ENCODE assay signal across 22 cellular contexts in genomic region chr6:15143540-15143939, GRCh38.
DNase-seq lines count a peak whose midpoint lies in the region; ATAC-seq, FAIRE-seq and TF ChIP-seq lines count a peak whose summit lies in the region.
"Had no signal": no experiment of that assay in that cellular context is flagged by ENCODE, and none has a peak within 500 bp of the region (broad histone marks: within the 10 kb centered on the region; RNA-seq: fewer than 3 reads in every experiment).

No MANE protein-coding gene starts in this region.

- H3K18ac ChIP-seq in IMR-90 (ENCODE audit: low read depth, low read length) (no peak overlapping the region), H1 (ENCODE audit: extremely low read depth, low read length) (no peak overlapping the region)

- H3K27me3 ChIP-seq in IMR-90 (ENCODE audit: control insufficient read depth, insufficient read depth, low read length) (peaks cover 1% of the 10 kb centered on the region), H1 (replicated peaks in 1 of 4; ENCODE audit: control insufficient read depth in 3 of 4, extremely low read depth in 1 of 4, insufficient read depth in 3 of 4, low read length in 3 of 4) (no peaks in the 10 kb centered on the region), suprapubic skin (no peaks in the 10 kb centered on the region)
- H3K27me3 ChIP-seq: BLaER1 treated with 17β-estradiol and CSF1 and Interleukin-3, amounts not matched to agents 10 nM and 100 nM had no signal

- H3K14ac ChIP-seq in IMR-90 (replicated peaks; ENCODE audit: low read depth, low read length) (0 out of 2 replicates have a peak overlapping the region, but pooled peaks have one; percentile 39), H1 (ENCODE audit: insufficient read length) (no peak overlapping the region)

- H4K8ac ChIP-seq in IMR-90 (ENCODE audit: low read depth in 2 of 2, low read length in 2 of 2): no peak overlapping the region
- H4K8ac ChIP-seq in H1 (ENCODE audit: extremely low read depth, insufficient read depth, low read length): no peak overlapping the region

- no peak overlapping the region for H2AFZ ChIP-seq in IMR-90 (replicated peaks; ENCODE audit: low read length, poor library complexity)
- H2AFZ ChIP-seq in H1 (ENCODE audit: low read length): no peak overlapping the region

- no peak overlapping the region for H3K4me2 ChIP-seq in IMR-90 (ENCODE audit: low read depth, low read length)
- H3K4me2 ChIP-seq in H1 (ENCODE audit: insufficient read depth in 1 of 2, low read depth in 2 of 2, low read length in 2 of 2): no peak overlapping the region
- H3K4me2 ChIP-seq: A549; BLaER1 treated with 17β-estradiol and CSF1 and Interleukin-3, amounts not matched to agents 10 nM and 100 nM had no signal

- no TSS peak for BruUV-seq in IMR-90 (replicated peaks; lab: Mats Ljungman, UMichigan)

- H3K79me1 ChIP-seq in IMR-90 (ENCODE audit: low read depth in 1 of 2, low read length in 2 of 2) (no peaks in the 10 kb centered on the region), H1 (ENCODE audit: low read depth, low read length) (no peaks in the 10 kb centered on the region)

- H3K9me1 ChIP-seq in IMR-90 (ENCODE audit: insufficient read depth, low read length): peaks cover under 1% of the 10 kb centered on the region; the same call in 1 of the 2 replicates

- TF ChIP-seq CTCF in GM12872 (IDR thresholded peaks at IDR 0.05; ENCODE audit: insufficient read depth, low read depth, low read length) (0 out of 3 replicates have a peak, but pooled peaks have one; percentile 2), IMR-90 (conservative IDR thresholded peaks at IDR 0.05; ENCODE audit: low read depth, low read length) (no peak), WTC11 (IDR thresholded peaks at IDR 0.05) (no peak), H1 (IDR thresholded peaks at IDR 0.05; ENCODE audit: control extremely low read depth in 1 of 3, insufficient read depth in 1 of 3, low read depth in 1 of 3, low read length in 3 of 3) (no peak), suprapubic skin (IDR thresholded peaks at IDR 0.05) (no peak), GM10248 (IDR thresholded peaks at IDR 0.05; ENCODE audit: control extremely low read depth, extremely low read depth, low read depth, missing control alignments) (no peak)

- H3K27ac ChIP-seq in IMR-90 (ENCODE audit: insufficient read depth, low read length) (no peak overlapping the region), H1 (ENCODE audit: low read depth, low read length) (no peak overlapping the region), suprapubic skin (no peak overlapping the region)
- H3K27ac ChIP-seq: 22Rv1; A549; BLaER1 treated with 17β-estradiol and CSF1 and Interleukin-3, amounts not matched to agents 10 nM and 100 nM; C4-2B had no signal

- H2BK20ac ChIP-seq in IMR-90 (ENCODE audit: low read depth, low read length) (no peak overlapping the region), H1 (ENCODE audit: low read length) (no peak overlapping the region)

- no peak overlapping the region for H3K4me3 Mint-ChIP-seq in WTC11
- H3K4me3 Mint-ChIP-seq: B cell; CD4-positive, alpha-beta T cell; CD8-positive, alpha-beta T cell had no signal

- H3K56ac ChIP-seq in IMR-90 (ENCODE audit: extremely low read depth, insufficient read depth, low read length) (no peak overlapping the region), H1 (replicated peaks; ENCODE audit: insufficient read length, low read depth, low read length) (no peak overlapping the region)

- FAIRE-seq in H1 (lab: Jason Lieb, UNC): no peak
- FAIRE-seq: A549, D721Med, G401.6, GM19239 had no signal

- ATAC-seq in IMR-90 (ENCODE audit: low read depth): no peak
- ATAC-seq in WTC11: no peak
- ATAC-seq: A549; CD8-positive, alpha-beta T cell had no signal

- H4K5ac ChIP-seq in IMR-90 (ENCODE audit: low read depth, low read length) (no peak overlapping the region), H1 (ENCODE audit: insufficient read length, low read depth, low read length) (no peak overlapping the region)

- intact Hi-C loops in IMR-90 (cut with micrococcal nuclease): no loop called here

- H2AK9ac ChIP-seq in IMR-90 (replicated peaks; ENCODE audit: low read depth, low read length, poor library complexity): no peak overlapping the region

- TF ChIP-seq POLR2A in IMR-90 (IDR thresholded peaks at IDR 0.05; ENCODE audit: low read depth, low read length): no peak
- TF ChIP-seq POLR2A in H1 (IDR thresholded peaks at IDR 0.05; ENCODE audit: control extremely low read depth in 1 of 2, low read depth in 2 of 2, low read length in 2 of 2): no peak
- no peak for TF ChIP-seq POLR2A in suprapubic skin (IDR thresholded peaks at IDR 0.05)

- H3K4me1 ChIP-seq in IMR-90 (ENCODE audit: control insufficient read depth, insufficient read depth, low read length) (peaks cover 8% of the 10 kb centered on the region), H1 (replicated peaks in 1 of 4; ENCODE audit: control insufficient read depth in 3 of 4, insufficient read depth in 4 of 4, low read length in 3 of 4) (no peaks in the 10 kb centered on the region), suprapubic skin (peaks cover 6% of the 10 kb centered on the region)
- H3K4me1 ChIP-seq: Caco-2 had no signal

- peaks cover 1% of the 10 kb centered on the region for H3K4me1 Mint-ChIP-seq in WTC11

- dilution Hi-C loops in IMR-90 (cut with HindIII; ENCODE audit: low sequenced_read_pairs, unreplicated experiment): no loop called here

- H3K36me3 ChIP-seq in IMR-90 (ENCODE audit: control insufficient read depth, insufficient read depth, low read length) (no peaks in the 10 kb centered on the region), H1 (ENCODE audit: control insufficient read depth in 2 of 4, insufficient read depth in 4 of 4, low read length in 3 of 4) (no peaks in the 10 kb centered on the region), suprapubic skin (no peaks in the 10 kb centered on the region)
- H3K36me3 ChIP-seq: BLaER1 treated with 17β-estradiol and CSF1 and Interleukin-3, amounts not matched to agents 10 nM and 100 nM had no signal

- H2BK12ac ChIP-seq in H1 (ENCODE audit: low read depth, low read length): no peak overlapping the region

- CTCF ChIA-PET in IMR-90 (lab: Yijun Ruan, JAX): no interaction called here
- CTCF ChIA-PET in WTC11 (lab: Charles Lee): interaction anchor here (0.6 kb wide), 1 partner anchor 63 kb away, joined by 4 read pairs; no protein-coding TSS in a partner anchor
- CTCF ChIA-PET in H1 (lab: Charles Lee; ENCODE audit: partially characterized antibody): no interaction called here
- CTCF ChIA-PET in GM10248 (lab: Yijun Ruan, JAX): no interaction called here

- no peak overlapping the region for H3K4ac ChIP-seq in IMR-90 (ENCODE audit: low read depth, low read length)
- H3K4ac ChIP-seq in H1 (replicated peaks; ENCODE audit: insufficient read length, low read depth, low read length): no peak overlapping the region

- no peaks in the 10 kb centered on the region for H3K79me2 ChIP-seq in H1 (ENCODE audit: control insufficient read depth in 1 of 2, insufficient read depth in 2 of 2, low read length in 2 of 2)

- no peaks in the 10 kb centered on the region; the same call in none of the 2 replicates for H3K27me3 Mint-ChIP-seq in WTC11 (ENCODE audit: low read depth)
- H3K27me3 Mint-ChIP-seq: CD4-positive, alpha-beta T cell had no signal

- H3K23me2 ChIP-seq in H1 (ENCODE audit: low read depth, low read length): no peaks in the 10 kb centered on the region

- H2BK15ac ChIP-seq in IMR-90 (ENCODE audit: low read depth, low read length) (no peak overlapping the region; the same call in 2 of the 3 replicates), H1 (ENCODE audit: low read length) (no peak overlapping the region)

- in situ Hi-C loops in IMR-90 (cut with MboI; ENCODE audit: low sequenced_read_pairs): no loop called here

- H3K9ac ChIP-seq in IMR-90 (ENCODE audit: low read depth, low read length): no peak overlapping the region
- H3K9ac ChIP-seq in H1 (replicated peaks in 1 of 4; ENCODE audit: extremely low read depth in 1 of 4, low read depth in 3 of 4, low read length in 3 of 4): no peak overlapping the region
- H3K9ac ChIP-seq: BLaER1 treated with 17β-estradiol and CSF1 and Interleukin-3, amounts not matched to agents 10 nM and 100 nM had no signal

- no peaks in the 10 kb centered on the region for H3K36me3 Mint-ChIP-seq in WTC11
- H3K36me3 Mint-ChIP-seq: CD8-positive, alpha-beta T cell had no signal

- no peaks in the 10 kb centered on the region for H3K9me3 ChIP-seq in IMR-90 (ENCODE audit: control insufficient read depth, insufficient read depth, low read length)
- no peaks in the 10 kb centered on the region for H3K9me3 ChIP-seq in H1 (ENCODE audit: insufficient read depth in 2 of 2, low read depth in 1 of 2, low read length in 1 of 2)
- no peaks in the 10 kb centered on the region for H3K9me3 ChIP-seq in suprapubic skin
- H3K9me3 ChIP-seq: A549, Caco-2 had no signal

- H3K23ac ChIP-seq in IMR-90 (ENCODE audit: low read depth, low read length) (no peak overlapping the region), H1 (ENCODE audit: insufficient read length) (no peak overlapping the region)

- POLR2A ChIA-PET in IMR-90 (lab: Charles Lee; ENCODE audit: unreplicated experiment) (no interaction called here), WTC11 (lab: Charles Lee) (no interaction called here), H1 (lab: Charles Lee; ENCODE audit: partially characterized antibody) (no interaction called here), GM10248 (lab: Yijun Ruan, JAX) (no interaction called here)

- no CpG with 5 or more reads among the region's 3 CpGs for WGBS in IMR-90 (ENCODE audit: extremely low coverage in 2 of 2, insufficient read length in 1 of 2), 2 experiments
- 90% methylated on average over 3 of the region's 3 CpGs; no CpG with 5 or more reads in 1 of the 2 experiments for whole genome bisulfite sequencing in H1 (ENCODE audit: extremely low coverage in 1 of 2, insufficient coverage in 1 of 2, insufficient read length in 1 of 2, insufficient replicate concordance in 2 of 2, low coverage in 1 of 2, low lambda C conversion rate in 2 of 2, missing lambda C conversion rate in 1 of 2), 2 experiments
- WGBS in suprapubic skin: 93% methylated on average over 3 of the region's 3 CpGs

- H2BK120ac ChIP-seq in IMR-90 (ENCODE audit: low read depth, low read length) (no peak overlapping the region), H1 (replicated peaks; ENCODE audit: low read depth, low read length) (no peak overlapping the region)

- H4K20me1 ChIP-seq in IMR-90 (ENCODE audit: insufficient read depth, low read length): no peaks in the 10 kb centered on the region
- no peaks in the 10 kb centered on the region for H4K20me1 ChIP-seq in H1 (replicated peaks in 1 of 2; ENCODE audit: control insufficient read depth in 1 of 2, insufficient read depth in 2 of 2, low read length in 2 of 2)
- H4K20me1 ChIP-seq: BLaER1 treated with 17β-estradiol and CSF1 and Interleukin-3, amounts not matched to agents 10 nM and 100 nM had no signal

- no peak overlapping the region for H3K27ac Mint-ChIP-seq in WTC11
- H3K27ac Mint-ChIP-seq: B cell; CD4-positive, alpha-beta T cell; CD8-positive, alpha-beta T cell had no signal

- no peak overlapping the region for H2BK5ac ChIP-seq in IMR-90 (ENCODE audit: low read depth, low read length, poor library complexity, severe bottlenecking)
- no peak overlapping the region for H2BK5ac ChIP-seq in H1 (ENCODE audit: low read depth, low read length)

- TF ChIP-seq EP300 in H1 (IDR thresholded peaks at IDR 0.05; ENCODE audit: borderline replicate concordance in 1 of 2, low read depth in 2 of 2, low read length in 2 of 2) (no peak), suprapubic skin (IDR thresholded peaks at IDR 0.05) (no peak)

- H2AK5ac ChIP-seq in IMR-90 (ENCODE audit: low read depth, low read length) (no peak overlapping the region), H1 (ENCODE audit: low read depth, low read length) (no peak overlapping the region)

- no peak overlapping the region for H3K4me3 ChIP-seq in IMR-90 (ENCODE audit: insufficient read depth, low read depth, low read length)
- no peak overlapping the region for H3K4me3 ChIP-seq in H1 (ENCODE audit: extremely low read depth in 1 of 4, insufficient read depth in 2 of 4, low read depth in 3 of 4, low read length in 4 of 4)
- no peak overlapping the region for H3K4me3 ChIP-seq in suprapubic skin
- H3K4me3 ChIP-seq: A549; BLaER1 treated with 17β-estradiol and CSF1 and Interleukin-3, amounts not matched to agents 10 nM and 100 nM had no signal

- H3K9me3 Mint-ChIP-seq in WTC11: peaks cover 4% of the 10 kb centered on the region; the same call in 1 of the 2 replicates
- H3K9me3 Mint-ChIP-seq: CD4-positive, alpha-beta T cell; CD8-positive, alpha-beta T cell had no signal

- TF ChIP-seq RAD21 in IMR-90 (IDR thresholded peaks at IDR 0.05; ENCODE audit: low read length) (no peak), H1 (IDR thresholded peaks at IDR 0.05 in 1 of 2, conservative IDR thresholded peaks at IDR 0.05 in 1 of 2; ENCODE audit: low read depth in 2 of 2, low read length in 2 of 2) (no peak)

- H4K91ac ChIP-seq in IMR-90 (ENCODE audit: insufficient read depth, low read depth, low read length) (no peak overlapping the region), H1 (replicated peaks; ENCODE audit: insufficient read length, low read length) (no peak overlapping the region)

- DNase-seq in IMR-90 (no peak), WTC11 (ENCODE audit: low spot score) (no peak), H1 (ENCODE audit: low read depth in 1 of 2, low spot score in 2 of 2) (no peak), suprapubic skin (ENCODE audit: low spot score in 2 of 2) (no peak), GM10248 (ENCODE audit: extremely low spot score) (no peak)
- no peak for DNase-seq in activated CD8-positive, alpha-beta memory T cell treated with anti-CD3 and anti-CD28 coated beads, Interleukin-2, amount 50 U/mL, for 48 hours
- DNase-seq: AML-193; Caco-2; Calu3; CD4-positive, alpha-beta T cell; CD8-positive, alpha-beta T cell; DMS79 treated with DMSO at 0.1 percent for 48 hours; GF-D8 had no signal
